In genomic region chr12:100718212-100718611, GRCh38 we compare ENCODE assay signal across 18 cellular contexts.
A peak's percentile ranks its signal among the peaks of the same experiment; 100 is the strongest.
DNase-seq lines count a peak whose midpoint lies in the region; ATAC-seq and TF ChIP-seq lines count a peak whose summit lies in the region.
"Had no signal": no experiment of that assay in that cellular context is flagged by ENCODE, and none has a peak within 500 bp of the region (broad histone marks: within the 10 kb centered on the region; RNA-seq: fewer than 3 reads in every experiment).

No MANE protein-coding gene starts in this region.

- no peak overlapping the region for H4K8ac ChIP-seq in mesendoderm (ENCODE audit: low read depth, low read length)

- whole genome bisulfite sequencing in endodermal cell (ENCODE audit: insufficient coverage in 1 of 2, insufficient read length in 1 of 2), 2 experiments, result 13 to 23% methylated on average over 1 to 4 of the region's 5 CpGs
- no CpG with 5 or more reads among the region's 5 CpGs for WGBS in mesendoderm (ENCODE audit: extremely low coverage, insufficient coverage, low lambda C conversion rate)

- peaks cover 2% of the 10 kb centered on the region for H3K79me1 ChIP-seq in mesendoderm (ENCODE audit: low read length)

- no peaks in the 10 kb centered on the region for H3K36me3 Mint-ChIP-seq in endodermal cell (ENCODE audit: low read depth)
- H3K36me3 Mint-ChIP-seq: activated naive CD4-positive, alpha-beta T cell treated with anti-CD3 and anti-CD28 coated beads, Interleukin-2, amount 10 ng/mL, durations not matched to agents 7 days and 5 days; naive thymus-derived CD8-positive, alpha-beta T cell had no signal

- TF ChIP-seq CTCF in endodermal cell (conservative IDR thresholded peaks at IDR 0.05), result no peak

- H4K5ac ChIP-seq in mesendoderm (ENCODE audit: low read length), result no peak overlapping the region

- no peak overlapping the region for H3K18ac ChIP-seq in mesendoderm (ENCODE audit: low read length)

- H3K9me3 ChIP-seq in HUES6 (ENCODE audit: control insufficient read depth, insufficient read depth, low read depth, low read length), result no peaks in the 10 kb centered on the region
- H3K9me3 ChIP-seq in endodermal cell (ENCODE audit: control insufficient read depth, low read length), result no peaks in the 10 kb centered on the region
- H3K9me3 ChIP-seq: thoracic aorta had no signal

- H2AK5ac ChIP-seq in mesendoderm (ENCODE audit: low read length), result no peak overlapping the region

- H3K4me2 ChIP-seq in mesendoderm (ENCODE audit: low read length), result peak overlapping the region; percentile 28

- no peak overlapping the region for H3K4ac ChIP-seq in mesendoderm (ENCODE audit: low read depth, low read length)

- H2BK15ac ChIP-seq in mesendoderm (replicated peaks; ENCODE audit: low read depth), result no peak overlapping the region

- H3K27ac Mint-ChIP-seq in endodermal cell, result no peak overlapping the region
- H3K27ac Mint-ChIP-seq: activated naive CD4-positive, alpha-beta T cell treated with anti-CD3 and anti-CD28 coated beads, Interleukin-2, amount 10 ng/mL, durations not matched to agents 7 days and 5 days; naive thymus-derived CD8-positive, alpha-beta T cell had no signal

- H3K27me3 Mint-ChIP-seq in endodermal cell (ENCODE audit: insufficient read depth), result peaks cover 63% of the 10 kb centered on the region

- DNase-seq in Daoy (ENCODE audit: low read depth), result peak; percentile 33
- DNase-seq in endodermal cell, result no peak
- peak; percentile 97 for DNase-seq in mesendoderm
- DNase-seq in NCI-H446 treated with DMSO at 0.1 percent for 48 hours (lab: John Stamatoyannopoulos, UW), result no peak
- DNase-seq: activated naive CD4-positive, alpha-beta T cell treated with anti-CD3 and anti-CD28 coated beads, Interleukin-2, amount 10 ng/mL, durations not matched to agents 7 days and 5 days; C1 segment of cervical spinal cord; GF-D8; left ventricle myocardium superior; naive thymus-derived CD8-positive, alpha-beta T cell; NCI-H524 treated with DMSO at 0.1 percent for 48 hours; stimulated activated CD4-positive, alpha-beta T cell treated with anti-CD3 and anti-CD28 coated beads, Interleukin-2, amount 100 ng/mL, for 24 hours; T-helper 1 cell had no signal

- no peaks in the 10 kb centered on the region for H3K9me3 Mint-ChIP-seq in endodermal cell
- H3K9me3 Mint-ChIP-seq: activated naive CD4-positive, alpha-beta T cell treated with anti-CD3 and anti-CD28 coated beads, Interleukin-2, amount 10 ng/mL, durations not matched to agents 7 days and 5 days had no signal

- H3K9ac ChIP-seq in HUES6 (ENCODE audit: low read length), result no peak overlapping the region
- H3K9ac ChIP-seq in endodermal cell (ENCODE audit: extremely low read depth, low read length, poor library complexity, severe bottlenecking), result no peak overlapping the region
- H3K9ac ChIP-seq in mesendoderm (ENCODE audit: low read length), result no peak overlapping the region

- H3K36me3 ChIP-seq in HUES6 (ENCODE audit: control insufficient read depth, insufficient read depth, low read length), result no peaks in the 10 kb centered on the region
- H3K36me3 ChIP-seq in endodermal cell (ENCODE audit: control insufficient read depth, insufficient read depth, low read length), result no peaks in the 10 kb centered on the region
- no peaks in the 10 kb centered on the region for H3K36me3 ChIP-seq in mesendoderm (ENCODE audit: control insufficient read depth, insufficient read depth, low read length)
- H3K36me3 ChIP-seq: thoracic aorta had no signal

- no peak overlapping the region for H2BK5ac ChIP-seq in mesendoderm (ENCODE audit: low read length)

- ATAC-seq in GM19455 (IDR thresholded peaks at IDR 0.05; ENCODE audit: unreplicated experiment), result no peak
- ATAC-seq in GM18858 (IDR thresholded peaks at IDR 0.05; ENCODE audit: unreplicated experiment), result no peak
- no peak for ATAC-seq in GM19467 (IDR thresholded peaks at IDR 0.05; ENCODE audit: unreplicated experiment)
- ATAC-seq: K562; left ventricle myocardium superior; naive thymus-derived CD8-positive, alpha-beta T cell had no signal

- no peak overlapping the region for H3K23ac ChIP-seq in mesendoderm (ENCODE audit: low read length)

- H3K4me1 ChIP-seq in HUES6 (ENCODE audit: control insufficient read depth, insufficient read depth, low read length) (peaks cover 22% of the 10 kb centered on the region), endodermal cell (ENCODE audit: control insufficient read depth, insufficient read depth, low read length) (no peaks in the 10 kb centered on the region), mesendoderm (ENCODE audit: control insufficient read depth, low read depth, low read length) (peaks cover 4% of the 10 kb centered on the region)

- H3K27me3 ChIP-seq in HUES6 (ENCODE audit: control insufficient read depth, insufficient read depth, low read length) (peaks cover 51% of the 10 kb centered on the region), endodermal cell (ENCODE audit: control insufficient read depth, insufficient read depth, low read length, poor library complexity, severe bottlenecking) (peaks cover 35% of the 10 kb centered on the region), mesendoderm (ENCODE audit: insufficient read depth, low read length, poor library complexity) (no peaks in the 10 kb centered on the region)

- peaks cover 5% of the 10 kb centered on the region for H3K79me2 ChIP-seq in mesendoderm (ENCODE audit: control insufficient read depth, insufficient read depth, low read length)

- peaks cover 12% of the 10 kb centered on the region for H3K4me1 Mint-ChIP-seq in endodermal cell
- H3K4me1 Mint-ChIP-seq: activated naive CD4-positive, alpha-beta T cell treated with anti-CD3 and anti-CD28 coated beads, Interleukin-2, amount 10 ng/mL, durations not matched to agents 7 days and 5 days had no signal

- no peak overlapping the region for H3K56ac ChIP-seq in mesendoderm (ENCODE audit: low read length)

- H3K4me3 ChIP-seq in HUES6 (ENCODE audit: low read depth, low read length), result peak overlapping the region; percentile 64; the same call in 1 of the 2 replicates
- H3K4me3 ChIP-seq in endodermal cell (ENCODE audit: low read length), result peak overlapping the region; percentile 81
- no peak overlapping the region for H3K4me3 ChIP-seq in mesendoderm (ENCODE audit: low read length)
- H3K4me3 ChIP-seq: K562 had no signal

- H3K4me3 Mint-ChIP-seq in endodermal cell, result peak overlapping the region; percentile 64
- H3K4me3 Mint-ChIP-seq: activated naive CD4-positive, alpha-beta T cell treated with anti-CD3 and anti-CD28 coated beads, Interleukin-2, amount 10 ng/mL, durations not matched to agents 7 days and 5 days; naive thymus-derived CD8-positive, alpha-beta T cell had no signal

- H3K27ac ChIP-seq in HUES6 (ENCODE audit: low read depth, low read length) (no peak overlapping the region), endodermal cell (ENCODE audit: low read depth, low read length) (no peak overlapping the region), mesendoderm (ENCODE audit: low read depth, low read length) (peak overlapping the region; percentile 51)
- H3K27ac ChIP-seq: thoracic aorta had no signal

- no peak overlapping the region for H2BK120ac ChIP-seq in mesendoderm (ENCODE audit: low read depth, low read length)

Comparison
In these comparisons a context has a peak if more than half of its experiments do, and no peak if none do; other contexts are left out.
1. DNase-seq: peak in Daoy (single experiment) and mesendoderm (single experiment); none in endodermal cell (single experiment) and NCI-H446 treated with DMSO at 0.1 percent for 48 hours (single experiment).